14 cellular contexts compared by ENCODE assay signal in the genomic region with DNA sequence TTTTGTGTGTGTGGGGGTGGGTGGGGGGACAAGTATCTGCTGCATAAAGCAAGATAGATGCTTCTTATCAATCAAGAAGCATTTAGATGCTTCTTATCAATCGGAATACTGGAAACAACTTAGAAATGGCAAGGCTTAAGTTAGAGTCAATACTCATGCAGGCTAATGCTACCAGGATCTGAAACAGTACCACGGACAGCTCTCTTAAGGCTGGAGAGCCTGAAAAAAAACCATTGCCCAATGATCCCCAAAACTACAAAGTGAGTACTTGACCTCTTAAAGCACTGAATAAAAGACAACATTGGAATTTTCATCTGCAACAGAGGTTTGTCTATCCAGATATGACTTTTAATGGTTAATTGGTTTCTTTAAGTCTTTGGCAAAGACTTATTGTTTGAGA.
DNase-seq lines count a peak whose midpoint lies in the region; ATAC-seq, FAIRE-seq and TF ChIP-seq lines count a peak whose summit lies in the region.
"Had no signal": no experiment of that assay in that cellular context is flagged by ENCODE, and none has a peak within 500 bp of the region (broad histone marks: within the 10 kb centered on the region; RNA-seq: fewer than 3 reads in every experiment).

No MANE protein-coding gene starts in this region.

- no peaks in the 10 kb centered on the region for H3K4me1 ChIP-seq in A549
- H3K4me1 ChIP-seq in astrocyte (ENCODE audit: insufficient read depth, low read length) = no peaks in the 10 kb centered on the region
- H3K4me1 ChIP-seq: HAP-1 had no signal

- no peak overlapping the region for H2AFZ ChIP-seq in astrocyte (ENCODE audit: low read depth, low read length)

- H3K36me3 ChIP-seq in astrocyte (ENCODE audit: insufficient read depth, low read length) = no peaks in the 10 kb centered on the region
- H3K36me3 ChIP-seq: HAP-1 had no signal

- CTCF ChIA-PET in A549 (lab: Yijun Ruan, JAX) (no interaction called here), HEK293T (lab: Yijun Ruan, JAX) (no interaction called here)

- no peaks in the 10 kb centered on the region for H3K79me2 ChIP-seq in astrocyte (ENCODE audit: insufficient read depth, low read length)

- no peak for TF ChIP-seq CTCF in A549 (IDR thresholded peaks at IDR 0.05)
- no peak for TF ChIP-seq CTCF in astrocyte (IDR thresholded peaks at IDR 0.05; ENCODE audit: insufficient read depth, low read depth, low read length)
- no peak for TF ChIP-seq CTCF in fibroblast of villous mesenchyme (IDR thresholded peaks at IDR 0.05; ENCODE audit: insufficient read depth, low read depth, low read length)

- no peak overlapping the region for H3K4me3 ChIP-seq in A549
- no peak overlapping the region for H3K4me3 ChIP-seq in astrocyte (ENCODE audit: insufficient read depth, low read depth, low read length)
- no peak overlapping the region for H3K4me3 ChIP-seq in fibroblast of villous mesenchyme (ENCODE audit: low read depth, low read length)
- H3K4me3 ChIP-seq: HAP-1 had no signal

- H3K9me3 Mint-ChIP-seq in astrocyte (ENCODE audit: unreplicated experiment) = no peaks in the 10 kb centered on the region
- H3K9me3 Mint-ChIP-seq: activated CD4-positive, alpha-beta memory T cell treated with anti-CD3 and anti-CD28 coated beads for 36 hours had no signal

- no peak overlapping the region for H3K27ac ChIP-seq in A549
- no peak overlapping the region for H3K27ac ChIP-seq in astrocyte (ENCODE audit: low read depth, low read length)

- 0 out of 6 replicates have a peak, but pooled peaks of 1 of the 2 experiments have one; percentile 30 for ATAC-seq in A549
- ATAC-seq in HG03432 (IDR thresholded peaks at IDR 0.05; ENCODE audit: unreplicated experiment) = no peak

- FAIRE-seq in A549 (lab: Jason Lieb, UNC) = no peak
- FAIRE-seq in astrocyte (lab: Jason Lieb, UNC) = no peak

- no peak for TF ChIP-seq RAD21 in A549 (conservative IDR thresholded peaks at IDR 0.05 in 1 of 2, IDR thresholded peaks at IDR 0.05 in 1 of 2)

- H4K20me1 ChIP-seq in astrocyte (ENCODE audit: insufficient read depth, low read length) = no peaks in the 10 kb centered on the region

- H3K27me3 ChIP-seq in astrocyte (ENCODE audit: insufficient read depth, low read length) = no peaks in the 10 kb centered on the region

- DNase-seq in A549 (ENCODE audit: low read depth in 1 of 2, low spot score in 1 of 2) (no peak), HEK293T (ENCODE audit: extremely low spot score) (peak; percentile 10), astrocyte (ENCODE audit: low read depth) (peak; percentile 3), fibroblast of villous mesenchyme (ENCODE audit: low read depth) (peak; percentile 15), DMS79 treated with DMSO at 0.1 percent for 48 hours (lab: John Stamatoyannopoulos, UW) (no peak), inferior parietal cortex (ENCODE audit: extremely low spot score) (no peak)
- no peak for DNase-seq in activated T-cell treated with anti-CD3 and anti-CD28 coated beads, Interleukin-2, amount 50 U/mL, for 48 hours
- DNase-seq: activated CD4-positive, alpha-beta memory T cell treated with anti-CD3 and anti-CD28 coated beads for 36 hours; anterior cingulate cortex; midbrain; NCI-H1930; SHP77 had no signal

- H3K9me3 ChIP-seq in A549 = no peaks in the 10 kb centered on the region
- no peaks in the 10 kb centered on the region for H3K9me3 ChIP-seq in astrocyte (ENCODE audit: insufficient read depth, low read depth, low read length)
- H3K9me3 ChIP-seq: HAP-1 had no signal

- no peaks in the 10 kb centered on the region for H3K27me3 Mint-ChIP-seq in astrocyte (ENCODE audit: low read depth, unreplicated experiment)

- WGBS in A549 (ENCODE audit: missing lambda C conversion rate) = 6% methylated on average over 2 of the region's 2 CpGs

- no peaks in the 10 kb centered on the region for H3K36me3 Mint-ChIP-seq in astrocyte (ENCODE audit: low read depth, unreplicated experiment)
- H3K36me3 Mint-ChIP-seq: activated CD4-positive, alpha-beta memory T cell treated with anti-CD3 and anti-CD28 coated beads for 36 hours had no signal

- no peak for TF ChIP-seq POLR2A in A549 (IDR thresholded peaks at IDR 0.05; ENCODE audit: low read length)

- no peak overlapping the region for H3K4me3 Mint-ChIP-seq in astrocyte (ENCODE audit: unreplicated experiment)
- H3K4me3 Mint-ChIP-seq: activated CD4-positive, alpha-beta memory T cell treated with anti-CD3 and anti-CD28 coated beads for 36 hours had no signal

- no peaks in the 10 kb centered on the region for H3K4me1 Mint-ChIP-seq in astrocyte (ENCODE audit: low read depth, unreplicated experiment)

- H3K27ac Mint-ChIP-seq in astrocyte (ENCODE audit: unreplicated experiment) = no peak overlapping the region
- H3K27ac Mint-ChIP-seq: activated CD4-positive, alpha-beta memory T cell treated with anti-CD3 and anti-CD28 coated beads for 36 hours had no signal

- H3K4me2 ChIP-seq in A549 = no peak overlapping the region
- H3K4me2 ChIP-seq in astrocyte (ENCODE audit: low read length) = no peak overlapping the region

- H3K9ac ChIP-seq in astrocyte (ENCODE audit: low read length) = no peak overlapping the region

- TF ChIP-seq EP300 in A549 (IDR thresholded peaks at IDR 0.05) = no peak

- POLR2A ChIA-PET in A549 (lab: Yijun Ruan, JAX) = no interaction called here
- POLR2A ChIA-PET in HEK293T (lab: Yijun Ruan, JAX) = no interaction called here

TF ChIP-seq in A549, 52 proteins besides CTCF, POLR2A, EP300 and RAD21:
- TF ChIP-seq, protein P1, sequence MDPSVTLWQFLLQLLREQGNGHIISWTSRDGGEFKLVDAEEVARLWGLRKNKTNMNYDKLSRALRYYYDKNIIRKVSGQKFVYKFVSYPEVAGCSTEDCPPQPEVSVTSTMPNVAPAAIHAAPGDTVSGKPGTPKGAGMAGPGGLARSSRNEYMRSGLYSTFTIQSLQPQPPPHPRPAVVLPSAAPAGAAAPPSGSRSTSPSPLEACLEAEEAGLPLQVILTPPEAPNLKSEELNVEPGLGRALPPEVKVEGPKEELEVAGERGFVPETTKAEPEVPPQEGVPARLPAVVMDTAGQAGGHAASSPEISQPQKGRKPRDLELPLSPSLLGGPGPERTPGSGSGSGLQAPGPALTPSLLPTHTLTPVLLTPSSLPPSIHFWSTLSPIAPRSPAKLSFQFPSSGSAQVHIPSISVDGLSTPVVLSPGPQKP (IDR thresholded peaks at IDR 0.05; ENCODE audit: low read depth, low read length) = no peak
- TF ChIP-seq, protein P2, sequence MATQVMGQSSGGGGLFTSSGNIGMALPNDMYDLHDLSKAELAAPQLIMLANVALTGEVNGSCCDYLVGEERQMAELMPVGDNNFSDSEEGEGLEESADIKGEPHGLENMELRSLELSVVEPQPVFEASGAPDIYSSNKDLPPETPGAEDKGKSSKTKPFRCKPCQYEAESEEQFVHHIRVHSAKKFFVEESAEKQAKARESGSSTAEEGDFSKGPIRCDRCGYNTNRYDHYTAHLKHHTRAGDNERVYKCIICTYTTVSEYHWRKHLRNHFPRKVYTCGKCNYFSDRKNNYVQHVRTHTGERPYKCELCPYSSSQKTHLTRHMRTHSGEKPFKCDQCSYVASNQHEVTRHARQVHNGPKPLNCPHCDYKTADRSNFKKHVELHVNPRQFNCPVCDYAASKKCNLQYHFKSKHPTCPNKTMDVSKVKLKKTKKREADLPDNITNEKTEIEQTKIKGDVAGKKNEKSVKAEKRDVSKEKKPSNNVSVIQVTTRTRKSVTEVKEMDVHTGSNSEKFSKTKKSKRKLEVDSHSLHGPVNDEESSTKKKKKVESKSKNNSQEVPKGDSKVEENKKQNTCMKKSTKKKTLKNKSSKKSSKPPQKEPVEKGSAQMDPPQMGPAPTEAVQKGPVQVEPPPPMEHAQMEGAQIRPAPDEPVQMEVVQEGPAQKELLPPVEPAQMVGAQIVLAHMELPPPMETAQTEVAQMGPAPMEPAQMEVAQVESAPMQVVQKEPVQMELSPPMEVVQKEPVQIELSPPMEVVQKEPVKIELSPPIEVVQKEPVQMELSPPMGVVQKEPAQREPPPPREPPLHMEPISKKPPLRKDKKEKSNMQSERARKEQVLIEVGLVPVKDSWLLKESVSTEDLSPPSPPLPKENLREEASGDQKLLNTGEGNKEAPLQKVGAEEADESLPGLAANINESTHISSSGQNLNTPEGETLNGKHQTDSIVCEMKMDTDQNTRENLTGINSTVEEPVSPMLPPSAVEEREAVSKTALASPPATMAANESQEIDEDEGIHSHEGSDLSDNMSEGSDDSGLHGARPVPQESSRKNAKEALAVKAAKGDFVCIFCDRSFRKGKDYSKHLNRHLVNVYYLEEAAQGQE (IDR thresholded peaks at IDR 0.05) = peak; percentile 85

TF ChIP-seq in HEK293T, 16 proteins besides CTCF, POLR2A, EP300 and RAD21:
- TF ChIP-seq ARNT (IDR thresholded peaks at IDR 0.05) (no peak), BHLHE40 (IDR thresholded peaks at IDR 0.05; ENCODE audit: borderline replicate concordance) (no peak), CTBP1 (IDR thresholded peaks at IDR 0.05; ENCODE audit: borderline replicate concordance) (no peak), NFRKB (IDR thresholded peaks at IDR 0.05) (no peak)

Comparison
In these comparisons a context has a peak if more than half of its experiments do, and no peak if none do; other contexts are left out.
1. DNase-seq: peak in HEK293T (single experiment), astrocyte (single experiment) and fibroblast of villous mesenchyme (single experiment); none in A549 (0 of 2), activated T-cell treated with anti-CD3 and anti-CD28 coated beads, Interleukin-2, amount 50 U/mL, for 48 hours (0 of 2), DMS79 treated with DMSO at 0.1 percent for 48 hours (single experiment) and inferior parietal cortex (single experiment).